9 cellular contexts compared by ENCODE assay signal in the genomic region with DNA sequence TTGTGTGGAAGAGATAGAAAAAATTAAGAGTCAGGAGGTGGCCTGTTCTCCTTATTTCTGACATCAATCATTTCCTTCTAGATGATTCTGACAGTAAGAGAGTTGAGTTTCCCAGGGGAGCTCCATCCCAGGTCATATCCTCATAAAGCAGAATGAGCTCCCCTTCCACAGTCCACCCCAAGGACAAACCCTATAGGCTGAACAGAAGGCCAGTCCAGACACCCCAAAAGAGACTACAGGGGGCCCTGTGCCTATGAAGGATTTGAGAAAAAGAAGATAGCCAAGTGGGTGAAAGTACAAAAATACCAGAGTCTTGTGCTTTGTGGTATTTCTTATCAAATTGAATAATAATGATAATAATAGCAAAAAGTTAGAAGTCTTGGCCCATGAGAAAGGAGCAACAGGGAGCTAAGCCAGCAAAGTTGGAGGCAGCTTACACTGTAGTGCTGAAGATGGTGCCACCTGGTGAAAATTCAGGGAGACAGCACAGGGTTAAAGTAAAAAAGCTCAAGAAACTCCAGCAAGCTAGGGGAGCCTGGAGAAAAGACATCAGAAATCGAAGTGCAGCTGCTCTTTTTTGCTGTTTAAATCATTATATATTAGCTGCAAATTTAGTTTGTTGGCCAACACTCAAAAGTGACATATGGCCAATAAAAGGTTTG. TPM values are rescaled to one million over a fixed set of nuclear protein-coding genes. Genes with fewer than 3 reads are reported as not detected.
DNase-seq lines count a peak whose midpoint lies in the region; ATAC-seq, FAIRE-seq and TF ChIP-seq lines count a peak whose summit lies in the region.
"Had no signal": no experiment of that assay in that cellular context is flagged by ENCODE, and none has a peak within 500 bp of the region (broad histone marks: within the 10 kb centered on the region; RNA-seq: fewer than 3 reads in every experiment).

No MANE protein-coding gene starts in this region.

- peaks cover 2% of the 10 kb centered on the region for H3K27me3 Mint-ChIP-seq in activated T-cell treated with anti-CD3 and anti-CD28 coated beads, Interleukin-2, amount 50 U/mL, for 4 hours (ENCODE audit: low read depth)

- FAIRE-seq in D721Med (lab: Jason Lieb, UNC) = no peak

- TF ChIP-seq CTCF in D721Med (IDR thresholded peaks at IDR 0.05; ENCODE audit: insufficient read depth, missing control alignments) (peak; percentile 84), foreskin fibroblast (IDR thresholded peaks at IDR 0.05; ENCODE audit: low read depth, low read length) (peak; percentile 58)

- no peaks in the 10 kb centered on the region for H3K4me1 Mint-ChIP-seq in activated T-cell treated with anti-CD3 and anti-CD28 coated beads, Interleukin-2, amount 50 U/mL, for 4 hours (ENCODE audit: low read depth)

- H3K36me3 Mint-ChIP-seq in activated T-cell treated with anti-CD3 and anti-CD28 coated beads, Interleukin-2, amount 50 U/mL, for 4 hours (ENCODE audit: insufficient read depth) = no peaks in the 10 kb centered on the region

- no peak overlapping the region for H3K4me3 ChIP-seq in foreskin fibroblast (ENCODE audit: low read depth in 1 of 2, low read length in 2 of 2)

- no peak for DNase-seq in D721Med (ENCODE audit: insufficient read length, low spot score)
- peak; percentile 83 for DNase-seq in NCI-H82 (lab: John Stamatoyannopoulos, UW)
- peak; percentile 20 to 48 for DNase-seq in foreskin fibroblast
- no peak for DNase-seq in GDM1 (lab: John Stamatoyannopoulos, UW)
- DNase-seq in NCI-H128 (lab: John Stamatoyannopoulos, UW; ENCODE audit: unreplicated experiment) = no peak
- DNase-seq in activated T-cell treated with anti-CD3 and anti-CD28 coated beads, Interleukin-2, amount 50 U/mL, for 4 hours = no peak

- peak; percentile 62 for ATAC-seq in HG02885 (IDR thresholded peaks at IDR 0.05; ENCODE audit: poor library complexity, unreplicated experiment)
- no peak for ATAC-seq in HG02981 (IDR thresholded peaks at IDR 0.05; ENCODE audit: unreplicated experiment)
- no peak for ATAC-seq in activated T-cell treated with anti-CD3 and anti-CD28 coated beads, Interleukin-2, amount 50 U/mL, for 4 hours

- no peak overlapping the region for H3K4me3 Mint-ChIP-seq in activated T-cell treated with anti-CD3 and anti-CD28 coated beads, Interleukin-2, amount 50 U/mL, for 4 hours

- no peaks in the 10 kb centered on the region for H3K9me3 Mint-ChIP-seq in activated T-cell treated with anti-CD3 and anti-CD28 coated beads, Interleukin-2, amount 50 U/mL, for 4 hours

RNA-seq across cellular contexts. Expression of gene SLC24A5, which starts 35.9 kb away (rescaled TPM):
- total RNA-seq in activated T-cell treated with anti-CD3 and anti-CD28 coated beads, Interleukin-2, amount 50 U/mL, for 4 hours = not detected
- total RNA-seq: dermis microvascular lymphatic vessel endothelial cell had no signal

Comparison
In these comparisons a context has a peak if more than half of its experiments do, and no peak if none do; other contexts are left out.
1. DNase-seq: peak in NCI-H82 (single experiment) and foreskin fibroblast (2 of 2); none in D721Med (single experiment), GDM1 (single experiment), NCI-H128 (single experiment) and activated T-cell treated with anti-CD3 and anti-CD28 coated beads, Interleukin-2, amount 50 U/mL, for 4 hours (single experiment).